ENCODE assay signal across 14 cellular contexts in genomic region chr1:95169544-95169943, GRCh38. TPM values are rescaled to one million over a fixed set of nuclear protein-coding genes. Genes with fewer than 3 reads are reported as not detected.
A peak's percentile ranks its signal among the peaks of the same experiment; 100 is the strongest.
DNase-seq lines count a peak whose midpoint lies in the region; ATAC-seq and TF ChIP-seq lines count a peak whose summit lies in the region.
"Had no signal": no experiment of that assay in that cellular context is flagged by ENCODE, and none has a peak within 500 bp of the region (broad histone marks: within the 10 kb centered on the region; RNA-seq: fewer than 3 reads in every experiment).

No MANE protein-coding gene starts in this region.

- no peaks in the 10 kb centered on the region for H3K9me3 ChIP-seq in MM.1S (replicated peaks; ENCODE audit: insufficient read depth, low read length)
- H3K9me3 ChIP-seq: HAP-1 had no signal

- no peaks in the 10 kb centered on the region for H3K4me1 ChIP-seq in MM.1S (ENCODE audit: low read length)
- H3K4me1 ChIP-seq in mesendoderm (ENCODE audit: control insufficient read depth, low read depth, low read length), result peaks cover 3% of the 10 kb centered on the region

- H4K20me1 ChIP-seq in MM.1S (ENCODE audit: insufficient read depth, low read length), result no peaks in the 10 kb centered on the region

- ATAC-seq in GM21576 (IDR thresholded peaks at IDR 0.05; ENCODE audit: unreplicated experiment) (no peak), GM18909 (IDR thresholded peaks at IDR 0.05; ENCODE audit: poor library complexity, unreplicated experiment) (no peak)

- H3K27me3 ChIP-seq in MM.1S (replicated peaks; ENCODE audit: insufficient read depth, low read length) (no peaks in the 10 kb centered on the region), mesendoderm (ENCODE audit: insufficient read depth, low read length, poor library complexity) (no peaks in the 10 kb centered on the region)
- H3K27me3 ChIP-seq: dorsolateral prefrontal cortex had no signal

- H4K5ac ChIP-seq in mesendoderm (ENCODE audit: low read length), result no peak overlapping the region

- DNase-seq in Daoy (ENCODE audit: low read depth) (peak; percentile 53), MM.1S (peak; percentile 27), epithelial cell of prostate (ENCODE audit: low read depth, low spot score) (peak; percentile 58), mesendoderm (peak; percentile 63), SKM-1 (lab: John Stamatoyannopoulos, UW; ENCODE audit: unreplicated experiment) (no peak), epidermal melanocyte (ENCODE audit: insufficient read length, low spot score) (no peak)
- DNase-seq: activated CD4-positive, alpha-beta memory T cell treated with anti-CD3 and anti-CD28 coated beads for 36 hours; aorta; DMS 273 treated with DMSO at 0.1 percent for 48 hours; dorsolateral prefrontal cortex; NCI-H1930 had no signal

- no peak overlapping the region for H3K56ac ChIP-seq in mesendoderm (ENCODE audit: low read length)

- H3K79me1 ChIP-seq in mesendoderm (ENCODE audit: low read length), result no peaks in the 10 kb centered on the region

- no peak overlapping the region for H3K9ac ChIP-seq in MM.1S (ENCODE audit: low read length)
- no peak overlapping the region for H3K9ac ChIP-seq in mesendoderm (ENCODE audit: low read length)

- no CpG with 5 or more reads among the region's 2 CpGs for WGBS in mesendoderm (ENCODE audit: extremely low coverage, insufficient coverage, low lambda C conversion rate)

- H3K9me2 ChIP-seq in MM.1S (replicated peaks; ENCODE audit: insufficient read depth, low read length), result no peaks in the 10 kb centered on the region

- H3K27ac ChIP-seq in MM.1S (ENCODE audit: low read length) (no peak overlapping the region), epithelial cell of prostate (no peak overlapping the region), mesendoderm (ENCODE audit: low read depth, low read length) (no peak overlapping the region)
- H3K27ac ChIP-seq: dorsolateral prefrontal cortex had no signal

- no peak overlapping the region for H3K18ac ChIP-seq in mesendoderm (ENCODE audit: low read length)

- no peaks in the 10 kb centered on the region for H3F3A ChIP-seq in MM.1S (ENCODE audit: insufficient read depth, low read length)

- H4K8ac ChIP-seq in mesendoderm (ENCODE audit: low read depth, low read length), result no peak overlapping the region

- H2AK5ac ChIP-seq in mesendoderm (ENCODE audit: low read length), result no peak overlapping the region

- no peak for TF ChIP-seq CTCF in MM.1S (IDR thresholded peaks at IDR 0.05; ENCODE audit: low read length)

- H3K79me2 ChIP-seq in MM.1S (ENCODE audit: low read length) (no peaks in the 10 kb centered on the region), mesendoderm (ENCODE audit: control insufficient read depth, insufficient read depth, low read length) (no peaks in the 10 kb centered on the region)

- no peak overlapping the region for H2AFZ ChIP-seq in MM.1S (ENCODE audit: low read length)

- no peak overlapping the region for H2BK5ac ChIP-seq in mesendoderm (ENCODE audit: low read length)

- H3K4ac ChIP-seq in mesendoderm (ENCODE audit: low read depth, low read length), result no peak overlapping the region

- H3K36me3 ChIP-seq in MM.1S (replicated peaks; ENCODE audit: insufficient read depth, low read length) (no peaks in the 10 kb centered on the region), mesendoderm (ENCODE audit: control insufficient read depth, insufficient read depth, low read length) (no peaks in the 10 kb centered on the region)
- H3K36me3 ChIP-seq: HAP-1 had no signal

- H2BK120ac ChIP-seq in mesendoderm (ENCODE audit: low read depth, low read length), result no peak overlapping the region

- H3K4me3 ChIP-seq in MM.1S (ENCODE audit: low read length) (no peak overlapping the region), mesendoderm (ENCODE audit: low read length) (no peak overlapping the region)
- H3K4me3 ChIP-seq: dorsolateral prefrontal cortex, HAP-1 had no signal

- H2BK15ac ChIP-seq in mesendoderm (replicated peaks; ENCODE audit: low read depth), result no peak overlapping the region

- no peak overlapping the region for H3K23ac ChIP-seq in mesendoderm (ENCODE audit: low read length)

- H3K4me2 ChIP-seq in MM.1S (ENCODE audit: low read depth, low read length) (no peak overlapping the region), mesendoderm (ENCODE audit: low read length) (no peak overlapping the region)

RNA-seq across cellular contexts. Expression of gene TLCD4, which starts 52.4 kb away (rescaled TPM):
- total RNA-seq in Daoy (2014; rRNA removed; shearing (Covaris generic)), result 5.7 and 7.6 TPM in 2 replicates
- 0.53 TPM for polyA plus RNA-seq in mesendoderm (2013, experiment 1 of 2)
- 0.76 TPM for polyA plus RNA-seq in mesendoderm (2013, experiment 2 of 2)

Comparison
In these comparisons a context has a peak if more than half of its experiments do, and no peak if none do; other contexts are left out.
1. DNase-seq: peak in Daoy (single experiment), MM.1S (single experiment), epithelial cell of prostate (single experiment) and mesendoderm (single experiment); none in SKM-1 (single experiment) and epidermal melanocyte (single experiment).